Comparison of ENCODE assay signal across 7 cellular contexts in the genomic region with DNA sequence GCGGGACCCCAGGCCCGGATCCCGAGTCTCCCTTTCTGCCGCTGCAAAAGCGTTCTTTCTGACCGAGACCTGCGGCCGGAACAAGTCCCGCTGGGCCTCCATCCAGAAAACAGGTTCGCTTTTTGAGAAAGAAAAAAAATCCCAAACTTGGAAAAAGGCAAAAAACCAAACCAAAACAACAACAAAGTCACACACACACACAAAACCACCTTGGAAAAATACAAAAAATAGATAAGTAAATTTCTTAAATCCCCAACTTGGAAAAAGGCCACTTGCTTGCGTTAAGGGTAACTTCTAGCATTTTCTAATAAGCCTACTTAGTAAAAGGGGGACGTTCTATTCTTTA. TPM values are rescaled to one million over a fixed set of nuclear protein-coding genes. Genes with fewer than 3 reads are reported as not detected.
A peak's percentile ranks its signal among the peaks of the same experiment; 100 is the strongest.
DNase-seq lines count a peak whose midpoint lies in the region; ATAC-seq and TF ChIP-seq lines count a peak whose summit lies in the region.

No MANE protein-coding gene starts in this region.

- no peaks in the 10 kb centered on the region for H3K27me3 ChIP-seq in HUES48 (ENCODE audit: control insufficient read depth, insufficient read depth, low read length)
- peaks cover 0 to 12% (median 0%) of the 10 kb centered on the region in 7 donors for H3K27me3 ChIP-seq in spleen (replicated peaks in 1 of 7)

- H3K9me3 Mint-ChIP-seq in activated CD8-positive, alpha-beta T cell treated with anti-CD3 and anti-CD28 coated beads, Interleukin-2, amount 10 ng/mL, durations not matched to agents 7 days and 5 days (ENCODE audit: insufficient read depth) = no peaks in the 10 kb centered on the region

- intact Hi-C loops in spleen (cut with DNase I; ENCODE audit: low total_unique reads) = no loop called here

- peaks cover 7% of the 10 kb centered on the region for H3K27me3 Mint-ChIP-seq in activated CD8-positive, alpha-beta T cell treated with anti-CD3 and anti-CD28 coated beads, Interleukin-2, amount 10 ng/mL, durations not matched to agents 7 days and 5 days (ENCODE audit: low read depth)

- H3K4me1 Mint-ChIP-seq in activated CD8-positive, alpha-beta T cell treated with anti-CD3 and anti-CD28 coated beads, Interleukin-2, amount 10 ng/mL, durations not matched to agents 7 days and 5 days (ENCODE audit: low read depth) = peaks cover 20% of the 10 kb centered on the region

- H3K36me3 Mint-ChIP-seq in activated CD8-positive, alpha-beta T cell treated with anti-CD3 and anti-CD28 coated beads, Interleukin-2, amount 10 ng/mL, durations not matched to agents 7 days and 5 days (ENCODE audit: low read depth) = peaks cover 2% of the 10 kb centered on the region

- WGBS in spleen, 5 donors = 13 to 19% (median 16%) methylated on average over 11 to 12 of the region's 12 CpGs

- H3K9ac ChIP-seq in HUES48 (ENCODE audit: low read depth, low read length) = peak overlapping the region; percentile 75

- H3K4me3 ChIP-seq in HUES48 (ENCODE audit: low read depth, low read length) = peak overlapping the region; percentile 91
- H3K4me3 ChIP-seq in iPS-11a (ENCODE audit: low read depth, low read length) = peak overlapping the region; percentile 62
- peak overlapping the region; percentile 59 to 84 (median 69) for H3K4me3 ChIP-seq in spleen

- H3K9me3 ChIP-seq in HUES48 (ENCODE audit: control insufficient read depth, insufficient read depth, low read length) (no peaks in the 10 kb centered on the region), spleen (no peaks in the 10 kb centered on the region)

- no peak for ATAC-seq in activated CD8-positive, alpha-beta T cell treated with anti-CD3 and anti-CD28 coated beads, Interleukin-2, amount 10 ng/mL, durations not matched to agents 7 days and 5 days

- H3K27ac ChIP-seq in HUES48 (ENCODE audit: low read depth, low read length) = peak overlapping the region; percentile 81
- H3K27ac ChIP-seq in spleen = peak overlapping the region; percentile 2 to 82 (median 68)

- peak overlapping the region; percentile 62 for H3K27ac Mint-ChIP-seq in activated CD8-positive, alpha-beta T cell treated with anti-CD3 and anti-CD28 coated beads, Interleukin-2, amount 10 ng/mL, durations not matched to agents 7 days and 5 days

- peak overlapping the region; percentile 77 for H3K4me3 Mint-ChIP-seq in activated CD8-positive, alpha-beta T cell treated with anti-CD3 and anti-CD28 coated beads, Interleukin-2, amount 10 ng/mL, durations not matched to agents 7 days and 5 days

- no peak for TF ChIP-seq POLR2A in spleen (IDR thresholded peaks at IDR 0.05)

- peaks cover 43% of the 10 kb centered on the region for H3K4me1 ChIP-seq in HUES48 (ENCODE audit: control insufficient read depth, insufficient read depth, low read length)
- H3K4me1 ChIP-seq in spleen = peaks cover 9 to 26% (median 17%) of the 10 kb centered on the region in 6 donors

- POLR2A ChIA-PET in activated CD8-positive, alpha-beta T cell treated with anti-CD3 and anti-CD28 coated beads, Interleukin-2, amount 10 ng/mL, durations not matched to agents 7 days and 5 days (lab: Charles Lee) = interaction anchor here (0.6 to 1.5 kb wide), 3 partner anchors 51 to 163 kb away, joined by 3 to 5 read pairs (median 3); a partner anchor contains a TSS

- CTCF ChIA-PET in activated CD8-positive, alpha-beta T cell treated with anti-CD3 and anti-CD28 coated beads, Interleukin-2, amount 10 ng/mL, durations not matched to agents 7 days and 5 days (lab: Charles Lee) = interaction anchor here (1.3 kb wide), 1 partner anchor 36 kb away, joined by 4 read pairs; no protein-coding TSS in a partner anchor

- H3K36me3 ChIP-seq in HUES48 (ENCODE audit: control insufficient read depth, insufficient read depth, low read length) (peaks cover 8% of the 10 kb centered on the region; the same call in 1 of the 2 replicates), spleen (peaks cover 0 to 9% (median 0%) of the 10 kb centered on the region in 6 donors)

- TF ChIP-seq CTCF in spleen (IDR thresholded peaks at IDR 0.05 in 8 of 11, conservative IDR thresholded peaks at IDR 0.05 in 3 of 11) = no peak

- DNase-seq in activated CD8-positive, alpha-beta T cell treated with anti-CD3 and anti-CD28 coated beads, Interleukin-2, amount 10 ng/mL, durations not matched to agents 7 days and 5 days = no peak
- DNase-seq in spleen = no peak
- DNase-seq in NCI-H524 treated with DMSO at 0.1 percent for 48 hours (lab: John Stamatoyannopoulos, UW) = no peak
- DNase-seq in NCI-H146 treated with DMSO at 0.1 percent for 48 hours (lab: John Stamatoyannopoulos, UW; ENCODE audit: unreplicated experiment) = no peak
- DNase-seq in NCI-H526 (lab: John Stamatoyannopoulos, UW) = no peak

RNA-seq across cellular contexts. Expression of a gene that starts 0.2 kb away (rescaled TPM):
- 1 to 10 TPM; 6.2 to 8.5 TPM for total RNA-seq in activated CD8-positive, alpha-beta T cell treated with anti-CD3 and anti-CD28 coated beads, Interleukin-2, amount 10 ng/mL, durations not matched to agents 7 days and 5 days
- total RNA-seq in spleen = 1 to 10 TPM; 4.7 to 9.7 (median 6.9) TPM
- polyA plus RNA-seq in spleen = 1 to 10 TPM; 4.0 to 5.7 (median 5.4) TPM

RNA-seq across cellular contexts. Expression of a gene that starts 52.6 kb away (rescaled TPM):
- total RNA-seq in activated CD8-positive, alpha-beta T cell treated with anti-CD3 and anti-CD28 coated beads, Interleukin-2, amount 10 ng/mL, durations not matched to agents 7 days and 5 days = not detected
- total RNA-seq in spleen = not detected
- polyA plus RNA-seq in spleen = not detected
